Comparison of ENCODE assay signal across 1 cellular context in the genomic region with DNA sequence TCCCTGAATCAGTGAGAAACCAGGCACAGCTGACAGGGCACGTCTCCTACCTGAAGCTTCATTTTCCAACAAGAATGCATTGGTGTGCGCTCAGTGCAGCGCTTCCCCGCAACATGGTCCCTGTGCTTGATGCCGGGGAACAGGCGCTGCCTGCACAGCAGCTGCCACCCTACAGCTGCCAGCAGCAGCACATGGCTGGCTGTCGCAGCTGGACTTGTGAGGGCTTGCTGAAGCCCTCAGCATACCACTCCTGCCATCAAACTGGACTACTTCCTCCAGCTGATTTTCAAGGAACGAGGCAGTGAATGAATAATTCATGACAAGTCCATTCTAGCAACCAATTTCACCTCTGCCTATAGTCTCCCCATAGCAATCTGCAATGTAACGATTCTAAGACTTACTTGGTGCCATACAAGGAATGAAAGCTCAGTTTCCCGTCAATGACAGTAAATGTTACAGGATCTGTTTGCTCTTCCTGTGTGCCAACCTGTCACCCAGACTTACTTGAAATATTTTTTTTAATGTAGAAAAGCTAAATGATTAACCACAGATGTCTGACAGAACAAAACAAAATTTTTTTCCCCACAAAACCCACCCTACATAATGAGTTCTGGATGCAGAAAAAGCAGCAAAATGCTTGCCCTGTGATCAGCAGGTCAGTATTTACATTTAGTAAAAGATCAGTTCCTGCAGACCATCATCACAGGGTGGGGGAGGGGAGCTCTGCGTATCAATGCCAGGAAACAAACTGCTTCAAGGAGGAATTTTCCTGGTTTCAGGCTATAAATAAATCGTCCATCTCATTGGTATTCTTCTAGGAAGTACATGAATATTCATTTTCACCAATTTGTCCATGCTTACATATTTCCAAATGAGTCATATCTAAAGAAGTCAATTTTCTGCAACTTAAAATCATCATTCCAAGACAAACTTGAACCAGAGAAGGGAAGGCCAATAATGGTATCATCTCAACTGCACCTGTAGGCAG.
TF ChIP-seq lines count a peak whose summit lies in the region.

No MANE protein-coding gene starts in this region.

TF ChIP-seq in H1, 55 proteins besides CTCF, POLR2A, EP300 and RAD21:
- TF ChIP-seq MAX (IDR thresholded peaks at IDR 0.05) (0 out of 2 replicates have a peak, but pooled peaks have one; percentile 49), CHD1 (IDR thresholded peaks at IDR 0.05; ENCODE audit: low read depth, low read length) (no peak), SIN3A (conservative IDR thresholded peaks at IDR 0.05 in 1 of 2, IDR thresholded peaks at IDR 0.05 in 1 of 2; ENCODE audit: low read depth in 1 of 2, low read length in 2 of 2) (0 out of 4 replicates have a peak, but pooled peaks of 1 of the 2 experiments have one; percentile 46)
TF ChIP-seq in H1: peak in this region for 2.
